ENCODE assay signal across 1 cellular context in the genomic region with DNA sequence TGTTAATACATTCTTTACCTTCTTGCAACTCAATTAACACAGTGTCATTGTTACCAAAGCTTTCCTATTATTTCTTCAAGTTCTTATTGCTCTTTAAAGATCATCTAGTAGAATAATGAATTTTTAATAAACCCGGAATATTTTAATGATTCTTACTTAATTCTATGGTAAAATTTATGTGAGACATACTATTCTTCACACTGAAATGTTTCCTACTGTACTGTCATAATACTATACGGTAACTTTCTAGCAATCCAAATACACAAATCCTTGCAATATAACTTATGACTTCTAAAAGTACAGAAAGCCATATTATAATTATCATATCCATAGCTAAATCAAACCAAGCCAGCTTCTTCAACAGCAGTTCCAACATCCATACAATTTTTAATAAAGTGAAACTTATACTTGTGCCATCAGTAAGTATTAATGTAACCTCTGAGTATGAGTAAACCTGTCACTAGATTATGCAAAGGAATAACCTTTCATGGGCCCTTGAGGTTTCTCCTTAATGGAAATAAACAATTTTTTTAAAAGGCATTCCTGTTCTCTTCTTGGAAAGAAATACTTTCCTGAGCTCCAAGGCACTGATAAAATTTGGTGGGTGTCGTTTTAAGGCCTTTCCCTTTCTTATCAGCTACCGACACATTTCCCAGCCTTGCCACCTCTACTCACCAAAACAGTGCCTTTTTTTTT.
TF ChIP-seq lines count a peak whose summit lies in the region.

No MANE protein-coding gene starts in this region.

TF ChIP-seq in K562, 482 proteins besides CTCF, POLR2A, EP300 and RAD21 (continued from another document and continues in another):
- TF ChIP-seq, protein P1, sequence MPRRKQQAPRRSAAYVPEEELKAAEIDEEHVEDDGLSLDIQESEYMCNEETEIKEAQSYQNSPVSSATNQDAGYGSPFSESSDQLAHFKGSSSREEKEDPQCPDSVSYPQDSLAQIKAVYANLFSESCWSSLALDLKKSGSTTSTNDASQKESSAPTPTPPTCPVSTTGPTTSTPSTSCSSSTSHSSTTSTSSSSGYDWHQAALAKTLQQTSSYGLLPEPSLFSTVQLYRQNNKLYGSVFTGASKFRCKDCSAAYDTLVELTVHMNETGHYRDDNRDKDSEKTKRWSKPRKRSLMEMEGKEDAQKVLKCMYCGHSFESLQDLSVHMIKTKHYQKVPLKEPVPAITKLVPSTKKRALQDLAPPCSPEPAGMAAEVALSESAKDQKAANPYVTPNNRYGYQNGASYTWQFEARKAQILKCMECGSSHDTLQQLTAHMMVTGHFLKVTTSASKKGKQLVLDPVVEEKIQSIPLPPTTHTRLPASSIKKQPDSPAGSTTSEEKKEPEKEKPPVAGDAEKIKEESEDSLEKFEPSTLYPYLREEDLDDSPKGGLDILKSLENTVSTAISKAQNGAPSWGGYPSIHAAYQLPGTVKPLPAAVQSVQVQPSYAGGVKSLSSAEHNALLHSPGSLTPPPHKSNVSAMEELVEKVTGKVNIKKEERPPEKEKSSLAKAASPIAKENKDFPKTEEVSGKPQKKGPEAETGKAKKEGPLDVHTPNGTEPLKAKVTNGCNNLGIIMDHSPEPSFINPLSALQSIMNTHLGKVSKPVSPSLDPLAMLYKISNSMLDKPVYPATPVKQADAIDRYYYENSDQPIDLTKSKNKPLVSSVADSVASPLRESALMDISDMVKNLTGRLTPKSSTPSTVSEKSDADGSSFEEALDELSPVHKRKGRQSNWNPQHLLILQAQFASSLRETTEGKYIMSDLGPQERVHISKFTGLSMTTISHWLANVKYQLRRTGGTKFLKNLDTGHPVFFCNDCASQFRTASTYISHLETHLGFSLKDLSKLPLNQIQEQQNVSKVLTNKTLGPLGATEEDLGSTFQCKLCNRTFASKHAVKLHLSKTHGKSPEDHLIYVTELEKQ (CRISPR knock-in tag; IDR thresholded peaks at IDR 0.05) = no peak
- TF ChIP-seq FOXK2 (conservative IDR thresholded peaks at IDR 0.05 in 1 of 2, IDR thresholded peaks at IDR 0.05 in 1 of 2; ENCODE audit: low read depth in 2 of 2) = no peak; a peak in 2 of 4 replicates
- TF ChIP-seq, protein P2, sequence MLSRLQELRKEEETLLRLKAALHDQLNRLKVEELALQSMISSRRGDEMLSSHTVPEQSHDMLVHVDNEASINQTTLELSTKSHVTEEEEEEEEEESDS (CRISPR knock-in tag; IDR thresholded peaks at IDR 0.05) = no peak
- TF ChIP-seq HIVEP1 (CRISPR knock-in tag; IDR thresholded peaks at IDR 0.05) = no peak
- peak; percentile 66 for TF ChIP-seq CXXC5 (CRISPR knock-in tag; IDR thresholded peaks at IDR 0.05)
- no peak for TF ChIP-seq SETDB1 (IDR thresholded peaks at IDR 0.05; ENCODE audit: low read length)
- no peak for TF ChIP-seq ZNF316 (IDR thresholded peaks at IDR 0.05)
- TF ChIP-seq, protein P3, sequence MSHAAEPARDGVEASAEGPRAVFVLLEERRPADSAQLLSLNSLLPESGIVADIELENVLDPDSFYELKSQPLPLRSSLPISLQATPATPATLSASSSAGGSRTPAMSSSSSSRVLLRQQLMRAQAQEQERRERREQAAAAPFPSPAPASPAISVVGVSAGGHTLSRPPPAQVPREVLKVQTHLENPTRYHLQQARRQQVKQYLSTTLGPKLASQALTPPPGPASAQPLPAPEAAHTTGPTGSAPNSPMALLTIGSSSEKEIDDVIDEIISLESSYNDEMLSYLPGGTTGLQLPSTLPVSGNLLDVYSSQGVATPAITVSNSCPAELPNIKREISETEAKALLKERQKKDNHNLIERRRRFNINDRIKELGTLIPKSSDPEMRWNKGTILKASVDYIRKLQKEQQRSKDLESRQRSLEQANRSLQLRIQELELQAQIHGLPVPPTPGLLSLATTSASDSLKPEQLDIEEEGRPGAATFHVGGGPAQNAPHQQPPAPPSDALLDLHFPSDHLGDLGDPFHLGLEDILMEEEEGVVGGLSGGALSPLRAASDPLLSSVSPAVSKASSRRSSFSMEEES (CRISPR knock-in tag; IDR thresholded peaks at IDR 0.05) = no peak
- TF ChIP-seq ZNF23 (CRISPR knock-in tag; IDR thresholded peaks at IDR 0.05) = no peak
- TF ChIP-seq CBFB (CRISPR knock-in tag; IDR thresholded peaks at IDR 0.05) = no peak
- TF ChIP-seq CBFA2T3 (IDR thresholded peaks at IDR 0.05) = peak; percentile 97
- TF ChIP-seq NCOA4 (IDR thresholded peaks at IDR 0.05; ENCODE audit: partially characterized antibody) = no peak
- TF ChIP-seq, protein P4, sequence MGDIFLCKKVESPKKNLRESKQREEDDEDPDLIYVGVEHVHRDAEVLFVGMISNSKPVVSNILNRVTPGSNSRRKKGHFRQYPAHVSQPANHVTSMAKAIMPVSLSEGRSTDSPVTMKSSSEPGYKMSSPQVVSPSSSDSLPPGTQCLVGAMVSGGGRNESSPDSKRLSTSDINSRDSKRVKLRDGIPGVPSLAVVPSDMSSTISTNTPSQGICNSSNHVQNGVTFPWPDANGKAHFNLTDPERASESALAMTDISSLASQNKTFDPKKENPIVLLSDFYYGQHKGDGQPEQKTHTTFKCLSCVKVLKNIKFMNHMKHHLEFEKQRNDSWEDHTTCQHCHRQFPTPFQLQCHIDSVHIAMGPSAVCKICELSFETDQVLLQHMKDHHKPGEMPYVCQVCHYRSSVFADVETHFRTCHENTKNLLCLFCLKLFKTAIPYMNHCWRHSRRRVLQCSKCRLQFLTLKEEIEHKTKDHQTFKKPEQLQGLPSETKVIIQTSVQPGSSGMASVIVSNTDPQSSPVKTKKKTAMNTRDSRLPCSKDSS (IDR thresholded peaks at IDR 0.05; ENCODE audit: low read depth, partially characterized antibody) = no peak
- peak in 1 of 2 experiments; percentile 64 for TF ChIP-seq NCOA2 (IDR thresholded peaks at IDR 0.05; ENCODE audit: partially characterized antibody in 2 of 2)
- TF ChIP-seq DPF2 (IDR thresholded peaks at IDR 0.05) = peak; percentile 99
- no peak for TF ChIP-seq SAP30 (IDR thresholded peaks at IDR 0.05; ENCODE audit: borderline replicate concordance, insufficient read depth, low read depth, low read length, poor library complexity, severe bottlenecking)
- no peak for TF ChIP-seq PHF20 (IDR thresholded peaks at IDR 0.05; ENCODE audit: partially characterized antibody)
- peak; percentile 98 for TF ChIP-seq TEAD4 (IDR thresholded peaks at IDR 0.05; ENCODE audit: low read length)
- no peak for TF ChIP-seq TEAD4 (CRISPR knock-in tag; IDR thresholded peaks at IDR 0.05; ENCODE audit: borderline replicate concordance)
- TF ChIP-seq LARP7 (IDR thresholded peaks at IDR 0.05) = no peak
- TF ChIP-seq, protein P5, sequence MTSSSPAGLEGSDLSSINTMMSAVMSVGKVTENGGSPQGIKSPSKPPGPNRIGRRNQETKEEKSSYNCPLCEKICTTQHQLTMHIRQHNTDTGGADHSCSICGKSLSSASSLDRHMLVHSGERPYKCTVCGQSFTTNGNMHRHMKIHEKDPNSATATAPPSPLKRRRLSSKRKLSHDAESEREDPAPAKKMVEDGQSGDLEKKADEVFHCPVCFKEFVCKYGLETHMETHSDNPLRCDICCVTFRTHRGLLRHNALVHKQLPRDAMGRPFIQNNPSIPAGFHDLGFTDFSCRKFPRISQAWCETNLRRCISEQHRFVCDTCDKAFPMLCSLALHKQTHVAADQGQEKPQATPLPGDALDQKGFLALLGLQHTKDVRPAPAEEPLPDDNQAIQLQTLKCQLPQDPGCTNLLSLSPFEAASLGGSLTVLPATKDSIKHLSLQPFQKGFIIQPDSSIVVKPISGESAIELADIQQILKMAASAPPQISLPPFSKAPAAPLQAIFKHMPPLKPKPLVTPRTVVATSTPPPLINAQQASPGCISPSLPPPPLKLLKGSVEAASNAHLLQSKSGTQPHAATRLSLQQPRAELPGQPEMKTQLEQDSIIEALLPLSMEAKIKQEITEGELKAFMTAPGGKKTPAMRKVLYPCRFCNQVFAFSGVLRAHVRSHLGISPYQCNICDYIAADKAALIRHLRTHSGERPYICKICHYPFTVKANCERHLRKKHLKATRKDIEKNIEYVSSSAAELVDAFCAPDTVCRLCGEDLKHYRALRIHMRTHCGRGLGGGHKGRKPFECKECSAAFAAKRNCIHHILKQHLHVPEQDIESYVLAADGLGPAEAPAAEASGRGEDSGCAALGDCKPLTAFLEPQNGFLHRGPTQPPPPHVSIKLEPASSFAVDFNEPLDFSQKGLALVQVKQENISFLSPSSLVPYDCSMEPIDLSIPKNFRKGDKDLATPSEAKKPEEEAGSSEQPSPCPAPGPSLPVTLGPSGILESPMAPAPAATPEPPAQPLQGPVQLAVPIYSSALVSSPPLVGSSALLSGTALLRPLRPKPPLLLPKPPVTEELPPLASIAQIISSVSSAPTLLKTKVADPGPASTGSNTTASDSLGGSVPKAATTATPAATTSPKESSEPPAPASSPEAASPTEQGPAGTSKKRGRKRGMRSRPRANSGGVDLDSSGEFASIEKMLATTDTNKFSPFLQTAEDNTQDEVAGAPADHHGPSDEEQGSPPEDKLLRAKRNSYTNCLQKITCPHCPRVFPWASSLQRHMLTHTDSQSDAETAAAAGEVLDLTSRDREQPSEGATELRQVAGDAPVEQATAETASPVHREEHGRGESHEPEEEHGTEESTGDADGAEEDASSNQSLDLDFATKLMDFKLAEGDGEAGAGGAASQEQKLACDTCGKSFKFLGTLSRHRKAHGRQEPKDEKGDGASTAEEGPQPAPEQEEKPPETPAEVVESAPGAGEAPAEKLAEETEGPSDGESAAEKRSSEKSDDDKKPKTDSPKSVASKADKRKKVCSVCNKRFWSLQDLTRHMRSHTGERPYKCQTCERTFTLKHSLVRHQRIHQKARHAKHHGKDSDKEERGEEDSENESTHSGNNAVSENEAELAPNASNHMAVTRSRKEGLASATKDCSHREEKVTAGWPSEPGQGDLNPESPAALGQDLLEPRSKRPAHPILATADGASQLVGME (CRISPR knock-in tag; IDR thresholded peaks at IDR 0.05) = no peak
- TF ChIP-seq DIDO1 (tag; IDR thresholded peaks at IDR 0.05; ENCODE audit: low read depth) = no peak
- no peak for TF ChIP-seq DNMT1 (IDR thresholded peaks at IDR 0.05)
- TF ChIP-seq NFATC3 (IDR thresholded peaks at IDR 0.05) = peak; percentile 88
- peak; percentile 59 for TF ChIP-seq EP400 (IDR thresholded peaks at IDR 0.05)
- TF ChIP-seq, protein P6, sequence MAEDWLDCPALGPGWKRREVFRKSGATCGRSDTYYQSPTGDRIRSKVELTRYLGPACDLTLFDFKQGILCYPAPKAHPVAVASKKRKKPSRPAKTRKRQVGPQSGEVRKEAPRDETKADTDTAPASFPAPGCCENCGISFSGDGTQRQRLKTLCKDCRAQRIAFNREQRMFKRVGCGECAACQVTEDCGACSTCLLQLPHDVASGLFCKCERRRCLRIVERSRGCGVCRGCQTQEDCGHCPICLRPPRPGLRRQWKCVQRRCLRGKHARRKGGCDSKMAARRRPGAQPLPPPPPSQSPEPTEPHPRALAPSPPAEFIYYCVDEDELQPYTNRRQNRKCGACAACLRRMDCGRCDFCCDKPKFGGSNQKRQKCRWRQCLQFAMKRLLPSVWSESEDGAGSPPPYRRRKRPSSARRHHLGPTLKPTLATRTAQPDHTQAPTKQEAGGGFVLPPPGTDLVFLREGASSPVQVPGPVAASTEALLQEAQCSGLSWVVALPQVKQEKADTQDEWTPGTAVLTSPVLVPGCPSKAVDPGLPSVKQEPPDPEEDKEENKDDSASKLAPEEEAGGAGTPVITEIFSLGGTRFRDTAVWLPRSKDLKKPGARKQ (CRISPR knock-in tag; IDR thresholded peaks at IDR 0.05) = no peak
- TF ChIP-seq BRD4 (IDR thresholded peaks at IDR 0.05) = peak; percentile 43; the same call in 1 of the 2 replicates
- TF ChIP-seq, protein P7, sequence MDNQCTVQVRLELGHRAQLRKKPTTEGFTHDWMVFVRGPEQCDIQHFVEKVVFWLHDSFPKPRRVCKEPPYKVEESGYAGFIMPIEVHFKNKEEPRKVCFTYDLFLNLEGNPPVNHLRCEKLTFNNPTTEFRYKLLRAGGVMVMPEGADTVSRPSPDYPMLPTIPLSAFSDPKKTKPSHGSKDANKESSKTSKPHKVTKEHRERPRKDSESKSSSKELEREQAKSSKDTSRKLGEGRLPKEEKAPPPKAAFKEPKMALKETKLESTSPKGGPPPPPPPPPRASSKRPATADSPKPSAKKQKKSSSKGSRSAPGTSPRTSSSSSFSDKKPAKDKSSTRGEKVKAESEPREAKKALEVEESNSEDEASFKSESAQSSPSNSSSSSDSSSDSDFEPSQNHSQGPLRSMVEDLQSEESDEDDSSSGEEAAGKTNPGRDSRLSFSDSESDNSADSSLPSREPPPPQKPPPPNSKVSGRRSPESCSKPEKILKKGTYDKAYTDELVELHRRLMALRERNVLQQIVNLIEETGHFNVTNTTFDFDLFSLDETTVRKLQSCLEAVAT (IDR thresholded peaks at IDR 0.05) = peak in 1 of 2 experiments; percentile 50; a peak in 2 of 4 replicates
- peak; percentile 91 for TF ChIP-seq HDAC3 (IDR thresholded peaks at IDR 0.05; ENCODE audit: borderline replicate concordance, partially characterized antibody)
- TF ChIP-seq SP2 (IDR thresholded peaks at IDR 0.05; ENCODE audit: extremely low read depth, low read depth, low read length, poor library complexity, severe bottlenecking) = no peak
- TF ChIP-seq TAF9B (IDR thresholded peaks at IDR 0.05; ENCODE audit: partially characterized antibody) = peak; percentile 43
- TF ChIP-seq FOXA1 (IDR thresholded peaks at IDR 0.05; ENCODE audit: borderline replicate concordance) = no peak
- peak; percentile 50; the same call in 1 of the 2 replicates for TF ChIP-seq KHSRP (IDR thresholded peaks at IDR 0.05)
- TF ChIP-seq, protein P8, sequence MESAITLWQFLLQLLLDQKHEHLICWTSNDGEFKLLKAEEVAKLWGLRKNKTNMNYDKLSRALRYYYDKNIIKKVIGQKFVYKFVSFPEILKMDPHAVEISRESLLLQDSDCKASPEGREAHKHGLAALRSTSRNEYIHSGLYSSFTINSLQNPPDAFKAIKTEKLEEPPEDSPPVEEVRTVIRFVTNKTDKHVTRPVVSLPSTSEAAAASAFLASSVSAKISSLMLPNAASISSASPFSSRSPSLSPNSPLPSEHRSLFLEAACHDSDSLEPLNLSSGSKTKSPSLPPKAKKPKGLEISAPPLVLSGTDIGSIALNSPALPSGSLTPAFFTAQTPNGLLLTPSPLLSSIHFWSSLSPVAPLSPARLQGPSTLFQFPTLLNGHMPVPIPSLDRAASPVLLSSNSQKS (CRISPR knock-in tag; IDR thresholded peaks at IDR 0.05) = no peak
